9 cellular contexts compared by ENCODE assay signal in genomic region chr9:130694205-130694604, GRCh38. TPM values are rescaled to one million over a fixed set of nuclear protein-coding genes. Genes with fewer than 3 reads are reported as not detected.
DNase-seq lines count a peak whose midpoint lies in the region; ATAC-seq and TF ChIP-seq lines count a peak whose summit lies in the region.
"Had no signal": no experiment of that assay in that cellular context is flagged by ENCODE, and none has a peak within 500 bp of the region (broad histone marks: within the 10 kb centered on the region; RNA-seq: fewer than 3 reads in every experiment).

No MANE protein-coding gene starts in this region.

- H2AFZ ChIP-seq in PC-3 (ENCODE audit: low read length): peak overlapping the region; percentile 65; the same call in 1 of the 2 replicates

- CTCF ChIA-PET in PC-3 (lab: Charles Lee): interaction anchor here (0.6 kb wide), 1 partner anchor 269 kb away, joined by 4 read pairs; no protein-coding TSS in a partner anchor

- WGBS in endodermal cell (ENCODE audit: insufficient coverage in 1 of 2, insufficient read length in 1 of 2), 2 experiments: 12% methylated on average over 6 of the region's 8 CpGs; no CpG with 5 or more reads in 1 of the 2 experiments
- WGBS in ovary, 3 donors: 0 to 1% (median 0%) methylated on average over 8 of the region's 8 CpGs

- H3K36me3 ChIP-seq in ES-I3 (ENCODE audit: insufficient read depth, low read length): peaks cover 18% of the 10 kb centered on the region
- peaks cover 26% of the 10 kb centered on the region for H3K36me3 ChIP-seq in PC-3 (ENCODE audit: low read depth, low read length)
- peaks cover 37% of the 10 kb centered on the region for H3K36me3 ChIP-seq in endodermal cell (ENCODE audit: control insufficient read depth, insufficient read depth, low read length)
- no peaks in the 10 kb centered on the region for H3K36me3 ChIP-seq in ovary

- H3K9me2 ChIP-seq in PC-3 (replicated peaks; ENCODE audit: low read length): no peaks in the 10 kb centered on the region

- peak overlapping the region; percentile 93 for H3K4me3 ChIP-seq in PC-3 (ENCODE audit: low read length)
- peak overlapping the region; percentile 98 for H3K4me3 ChIP-seq in endodermal cell (ENCODE audit: low read length)
- peak overlapping the region; percentile 87 for H3K4me3 ChIP-seq in ovary

- no peaks in the 10 kb centered on the region for H3K9me3 ChIP-seq in ES-I3 (ENCODE audit: control insufficient read depth, insufficient read depth, low read length)
- H3K9me3 ChIP-seq in PC-3 (ENCODE audit: low read length): no peaks in the 10 kb centered on the region
- no peaks in the 10 kb centered on the region for H3K9me3 ChIP-seq in endodermal cell (ENCODE audit: control insufficient read depth, low read length)
- H3K9me3 ChIP-seq in ovary: no peaks in the 10 kb centered on the region

- H3K9ac ChIP-seq in ES-I3 (ENCODE audit: low read depth, low read length) (peak overlapping the region; percentile 74), PC-3 (ENCODE audit: low read length) (peak overlapping the region; percentile 95), endodermal cell (ENCODE audit: extremely low read depth, low read length, poor library complexity, severe bottlenecking) (peak overlapping the region; percentile 63)

- H3K4me1 ChIP-seq in ES-I3 (ENCODE audit: insufficient read depth, low read length): 0 out of 2 replicates have a peak, but pooled peaks cover 4% of the 10 kb centered on the region
- H3K4me1 ChIP-seq in PC-3 (ENCODE audit: insufficient read depth, low read length): peaks cover 17% of the 10 kb centered on the region
- no peaks in the 10 kb centered on the region for H3K4me1 ChIP-seq in endodermal cell (ENCODE audit: control insufficient read depth, insufficient read depth, low read length)
- peaks cover 8% of the 10 kb centered on the region for H3K4me1 ChIP-seq in ovary (ENCODE audit: insufficient read depth)

- H3F3A ChIP-seq in PC-3 (ENCODE audit: low read length, unreplicated experiment): no peaks in the 10 kb centered on the region

- peak overlapping the region; percentile 86 for H3K4me2 ChIP-seq in PC-3 (ENCODE audit: low read length)

- H3K79me2 ChIP-seq in PC-3 (ENCODE audit: low read length): peaks cover 50% of the 10 kb centered on the region

- no peak for TF ChIP-seq EP300 in ovary (IDR thresholded peaks at IDR 0.05)

- H3K27me3 ChIP-seq in PC-3 (ENCODE audit: low read length) (no peaks in the 10 kb centered on the region), endodermal cell (ENCODE audit: control insufficient read depth, insufficient read depth, low read length, poor library complexity, severe bottlenecking) (no peaks in the 10 kb centered on the region), ovary (no peaks in the 10 kb centered on the region)

- intact Hi-C loops in PC-3 (cut with micrococcal nuclease): no loop called here
- intact Hi-C loops in ovary (cut with DNase I): no loop called here

- peaks cover 21% of the 10 kb centered on the region; the same call in 1 of the 2 replicates for H4K20me1 ChIP-seq in PC-3 (ENCODE audit: low read length)

- no TSS peak for BruUV-seq in PC-3 (replicated peaks; lab: Mats Ljungman, UMichigan)

- DNase-seq in PC-3 (no peak), endodermal cell (peak; percentile 28), ovary (no peak), NCI-H1694 (lab: John Stamatoyannopoulos, UW) (no peak), NCI-H748 (lab: John Stamatoyannopoulos, UW; ENCODE audit: unreplicated experiment) (no peak), COR-L47 (lab: John Stamatoyannopoulos, UW) (no peak)

- TF ChIP-seq POLR2A in ovary (IDR thresholded peaks at IDR 0.05): no peak

- H3K27me3 Mint-ChIP-seq in endodermal cell (ENCODE audit: insufficient read depth): no peaks in the 10 kb centered on the region

- ATAC-seq in PC-3 (no peak), HG03135 (IDR thresholded peaks at IDR 0.05; ENCODE audit: unreplicated experiment) (no peak)

- H3K27ac Mint-ChIP-seq in endodermal cell: peak overlapping the region; percentile 98

- H3K27ac ChIP-seq in PC-3 (ENCODE audit: low read length) (0 out of 2 replicates have a peak overlapping the region, but pooled peaks have one; percentile 17), endodermal cell (ENCODE audit: low read depth, low read length) (no peak overlapping the region), ovary (no peak overlapping the region)

- peaks cover 34% of the 10 kb centered on the region for H3K36me3 Mint-ChIP-seq in endodermal cell (ENCODE audit: low read depth)

- POLR2A ChIA-PET in PC-3 (lab: Charles Lee; ENCODE audit: unreplicated experiment): no interaction called here

- H3K4me3 Mint-ChIP-seq in endodermal cell: peak overlapping the region; percentile 92

- H3K4me1 Mint-ChIP-seq in endodermal cell: peaks cover 30% of the 10 kb centered on the region

- no peaks in the 10 kb centered on the region for H3K9me3 Mint-ChIP-seq in endodermal cell

- TF ChIP-seq CTCF in PC-3 (conservative IDR thresholded peaks at IDR 0.05; ENCODE audit: low read depth, low read length) (no peak), endodermal cell (conservative IDR thresholded peaks at IDR 0.05) (no peak), ovary (IDR thresholded peaks at IDR 0.05) (no peak)

RNA-seq across cellular contexts. Expression of gene EXOSC2, which starts 0.6 kb away (rescaled TPM):
- total RNA-seq in PC-3 (2014; rRNA removed): 33.5 and 40.4 TPM in 2 replicates
- 10 to 100 TPM; 47.8 to 74.0 TPM for total RNA-seq in endodermal cell
- 37.7 TPM for polyA plus RNA-seq in endodermal cell (2013, experiment 1 of 2)
- polyA plus RNA-seq in endodermal cell (2013, experiment 2 of 2): 37.3 TPM
- total RNA-seq in ovary: 10 to 100 TPM; 14.7 to 40.1 (median 33.8) TPM
- polyA plus RNA-seq in ovary: 10 to 100 TPM; 21.5 to 32.7 TPM

RNA-seq across cellular contexts. Expression of gene PRDM12, which starts 29.8 kb away (rescaled TPM):
- total RNA-seq in PC-3 (2014; rRNA removed): not detected in 2 replicates
- not detected for total RNA-seq in endodermal cell
- polyA plus RNA-seq in endodermal cell (2013, experiment 1 of 2): 5.8 TPM
- 5.3 TPM for polyA plus RNA-seq in endodermal cell (2013, experiment 2 of 2)
- not detected for total RNA-seq in ovary
- polyA plus RNA-seq in ovary: not detected
- total RNA-seq: lung microvascular endothelial cell had no signal
